26 cellular contexts compared by ENCODE assay signal in the genomic region with DNA sequence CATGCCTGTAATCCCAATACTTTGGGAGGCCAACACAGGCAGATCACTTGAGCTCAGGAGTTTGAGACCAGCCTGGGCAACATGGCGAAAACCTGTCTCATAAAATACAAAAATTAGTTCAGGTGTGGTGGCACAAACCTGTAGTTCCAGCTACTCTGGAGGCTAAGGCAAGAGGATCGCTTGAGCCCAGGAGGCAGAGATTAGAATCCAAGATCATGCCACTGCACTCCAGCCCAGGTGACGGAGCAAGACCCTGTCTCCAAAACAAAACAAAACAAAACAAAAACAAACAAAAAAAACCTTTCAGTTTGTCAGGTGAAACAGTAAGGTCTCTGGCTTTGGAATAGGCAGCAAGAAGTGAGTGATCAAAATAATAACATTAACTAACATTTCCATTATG.
DNase-seq lines count a peak whose midpoint lies in the region; ATAC-seq, FAIRE-seq and TF ChIP-seq lines count a peak whose summit lies in the region.
"Had no signal": no experiment of that assay in that cellular context is flagged by ENCODE, and none has a peak within 500 bp of the region (broad histone marks: within the 10 kb centered on the region; RNA-seq: fewer than 3 reads in every experiment).

No MANE protein-coding gene starts in this region.

- H4K12ac ChIP-seq in trophoblast cell (ENCODE audit: low read depth, low read length) = no peak overlapping the region

- intact Hi-C loops in PC-3 (cut with micrococcal nuclease) = no loop called here
- intact Hi-C loops in K562 (cut with micrococcal nuclease) = no loop called here
- intact Hi-C loops in adrenal gland (cut with DNase I) = no loop called here

- H2BK5ac ChIP-seq in trophoblast cell (ENCODE audit: low read depth, low read length, poor library complexity) = no peak overlapping the region

- no peak overlapping the region for H2BK120ac ChIP-seq in trophoblast cell (ENCODE audit: insufficient read depth, low read length, poor library complexity)

- no peak overlapping the region for H3K23ac ChIP-seq in trophoblast cell (ENCODE audit: low read length)

- no peaks in the 10 kb centered on the region for H3F3A ChIP-seq in PC-3 (ENCODE audit: low read length, unreplicated experiment)

- H3K18ac ChIP-seq in trophoblast cell (ENCODE audit: low read length) = no peak overlapping the region

- TF ChIP-seq EP300 in K562 (IDR thresholded peaks at IDR 0.05; ENCODE audit: low read length) = no peak

- no peaks in the 10 kb centered on the region for H3K9me2 ChIP-seq in PC-3 (replicated peaks; ENCODE audit: low read length)

- BruUV-seq in PC-3 (replicated peaks; lab: Mats Ljungman, UMichigan) = no TSS peak
- no TSS peak for BruUV-seq in K562 (replicated peaks; lab: Mats Ljungman, UMichigan)

- CTCF ChIA-PET in PC-3 (lab: Charles Lee) (no interaction called here), K562 (lab: Yijun Ruan, JAX; ENCODE audit: low intra/inter-chr PET ratio) (no interaction called here)

- H3K4me1 ChIP-seq in PC-3 (ENCODE audit: insufficient read depth, low read length) = peaks cover 18% of the 10 kb centered on the region
- peaks cover 2 to 8% of the 10 kb centered on the region in 2 experiments; a peak in 2 of 5 replicates for H3K4me1 ChIP-seq in K562 (replicated peaks in 1 of 2; ENCODE audit: control insufficient read depth in 2 of 2, insufficient read depth in 2 of 2, low read length in 2 of 2)
- no peaks in the 10 kb centered on the region for H3K4me1 ChIP-seq in trophoblast cell (ENCODE audit: control insufficient read depth in 1 of 2, insufficient read depth in 2 of 2, low read length in 2 of 2)
- H3K4me1 ChIP-seq in adrenal gland (replicated peaks in 1 of 2) = no peaks in the 10 kb centered on the region
- H3K4me1 ChIP-seq: A549, BE2C had no signal

- no peak overlapping the region for H2BK12ac ChIP-seq in trophoblast cell (ENCODE audit: low read length)

- H3K79me1 ChIP-seq in trophoblast cell (ENCODE audit: low read length) = no peaks in the 10 kb centered on the region

- no peaks in the 10 kb centered on the region for H3K9me3 Mint-ChIP-seq in HFFc6
- H3K9me3 Mint-ChIP-seq: CD4-positive, alpha-beta T cell; CD8-positive, alpha-beta memory T cell had no signal

- H3K36me3 ChIP-seq in PC-3 (ENCODE audit: low read depth, low read length) (no peaks in the 10 kb centered on the region), K562 (ENCODE audit: control insufficient read depth, insufficient read depth, low read length) (no peaks in the 10 kb centered on the region), trophoblast cell (ENCODE audit: control insufficient read depth in 1 of 2, insufficient read depth in 2 of 2, low read length in 2 of 2) (no peaks in the 10 kb centered on the region), adrenal gland (replicated peaks in 1 of 2) (no peaks in the 10 kb centered on the region)
- H3K36me3 ChIP-seq: BE2C; BLaER1 treated with 17β-estradiol and CSF1 and Interleukin-3, amounts not matched to agents 10 nM and 100 nM had no signal

- H3K27ac ChIP-seq in PC-3 (ENCODE audit: low read length) (peak overlapping the region; percentile 59), K562 (ENCODE audit: extremely low read depth, low read depth, low read length) (no peak overlapping the region), trophoblast cell (ENCODE audit: low read depth, low read length) (no peak overlapping the region), adrenal gland (no peak overlapping the region)
- H3K27ac ChIP-seq: A549, GM23248 had no signal

- H3K27me3 ChIP-seq in PC-3 (ENCODE audit: low read length) (no peaks in the 10 kb centered on the region), K562 (ENCODE audit: control insufficient read depth in 2 of 2, insufficient read depth in 2 of 2, low read length in 2 of 2) (no peaks in the 10 kb centered on the region), trophoblast cell (ENCODE audit: insufficient read depth, low read length) (no peaks in the 10 kb centered on the region), adrenal gland (no peaks in the 10 kb centered on the region)
- H3K27me3 ChIP-seq: BE2C; BLaER1 treated with 17β-estradiol and CSF1 and Interleukin-3, amounts not matched to agents 10 nM and 100 nM had no signal

- FAIRE-seq in K562 (lab: Jason Lieb, UNC) = no peak
- FAIRE-seq: A549, D721Med, GM12878, GM19239, H1 had no signal

- no peak overlapping the region for H4K8ac ChIP-seq in trophoblast cell (ENCODE audit: low read depth, low read length)

- H4K20me1 ChIP-seq in PC-3 (ENCODE audit: low read length) = no peaks in the 10 kb centered on the region
- H4K20me1 ChIP-seq in K562 (replicated peaks; ENCODE audit: control insufficient read depth, insufficient read depth, low read length) = no peaks in the 10 kb centered on the region
- H4K20me1 ChIP-seq: BLaER1 treated with 17β-estradiol and CSF1 and Interleukin-3, amounts not matched to agents 10 nM and 100 nM had no signal

- peak overlapping the region; percentile 21; the same call in 1 of the 2 replicates for H3K4me2 ChIP-seq in PC-3 (ENCODE audit: low read length)
- no peak overlapping the region for H3K4me2 ChIP-seq in K562 (ENCODE audit: insufficient read depth, low read length)
- no peak overlapping the region for H3K4me2 ChIP-seq in trophoblast cell (ENCODE audit: low read length)
- H3K4me2 ChIP-seq: A549 had no signal

- H3K9ac ChIP-seq in PC-3 (ENCODE audit: low read length) (no peak overlapping the region), K562 (ENCODE audit: insufficient read depth in 1 of 2, low read depth in 2 of 2, low read length in 2 of 2) (no peak overlapping the region), trophoblast cell (ENCODE audit: low read length) (no peak overlapping the region)
- H3K9ac ChIP-seq: BLaER1 treated with 17β-estradiol and CSF1 and Interleukin-3, amounts not matched to agents 10 nM and 100 nM; GM23248 had no signal

- no peak overlapping the region for H2AK5ac ChIP-seq in trophoblast cell (ENCODE audit: low read length)

- peak overlapping the region; percentile 62; the same call in 1 of the 2 replicates for H3K27ac Mint-ChIP-seq in HFFc6
- H3K27ac Mint-ChIP-seq: CD14-positive monocyte; CD4-positive, alpha-beta T cell had no signal

- peaks cover 55% of the 10 kb centered on the region for H3K4me1 Mint-ChIP-seq in HFFc6 (ENCODE audit: low read depth)

- H2AFZ ChIP-seq in PC-3 (ENCODE audit: low read length) (no peak overlapping the region), K562 (ENCODE audit: low read depth, low read length) (peak overlapping the region; percentile 78), trophoblast cell (ENCODE audit: insufficient read depth, low read length, poor library complexity) (no peak overlapping the region)
- H2AFZ ChIP-seq: GM23248 had no signal

- H3K36me3 Mint-ChIP-seq in HFFc6 (ENCODE audit: low read depth) = peaks cover 12% of the 10 kb centered on the region
- H3K36me3 Mint-ChIP-seq: CD14-positive monocyte had no signal

- H3K4me3 ChIP-seq in PC-3 (ENCODE audit: low read length) (no peak overlapping the region), K562 (no peak overlapping the region), trophoblast cell (ENCODE audit: low read depth, low read length) (no peak overlapping the region), adrenal gland (no peak overlapping the region)
- H3K4me3 ChIP-seq: A549; BLaER1 treated with 17β-estradiol and CSF1 and Interleukin-3, amounts not matched to agents 10 nM and 100 nM; GM12878; GM23248 had no signal

- H3K4ac ChIP-seq in trophoblast cell (ENCODE audit: low read depth, low read length) = no peak overlapping the region

- in situ Hi-C loops in K562 (cut with MboI) = no loop called here

- no peaks in the 10 kb centered on the region for H3K9me1 ChIP-seq in K562 (ENCODE audit: control insufficient read depth, insufficient read depth, low read length)

- 76% methylated on average over 3 of the region's 3 CpGs for WGBS in K562 (ENCODE audit: insufficient coverage, low coverage, missing lambda C conversion rate)
- no CpG with 5 or more reads among the region's 3 CpGs for WGBS in trophoblast cell (ENCODE audit: extremely low coverage, insufficient coverage, insufficient read length)
- WGBS in adrenal gland, 4 donors = 96 to 100% (median 99%) methylated on average over 3 of the region's 3 CpGs

- H3K4me3 Mint-ChIP-seq in HFFc6 = no peak overlapping the region
- H3K4me3 Mint-ChIP-seq: CD14-positive monocyte; CD4-positive, alpha-beta T cell; CD8-positive, alpha-beta memory T cell had no signal

- H3K9me3 ChIP-seq in PC-3 (ENCODE audit: low read length) (no peaks in the 10 kb centered on the region), K562 (replicated peaks; ENCODE audit: control insufficient read depth, insufficient read depth, low read depth, low read length) (no peaks in the 10 kb centered on the region; the same call in 1 of the 2 replicates), trophoblast cell (ENCODE audit: insufficient read depth, low read depth, low read length) (no peaks in the 10 kb centered on the region), adrenal gland (replicated peaks in 1 of 3) (no peaks in the 10 kb centered on the region)
- H3K9me3 ChIP-seq: A549, BE2C had no signal

- no peak for TF ChIP-seq POLR2A in K562 (conservative IDR thresholded peaks at IDR 0.05)
- no peak for TF ChIP-seq POLR2A in adrenal gland (IDR thresholded peaks at IDR 0.05)

- H4K91ac ChIP-seq in trophoblast cell (ENCODE audit: low read depth, low read length) = no peak overlapping the region

- POLR2A ChIA-PET in PC-3 (lab: Charles Lee; ENCODE audit: unreplicated experiment) = no interaction called here
- POLR2A ChIA-PET in K562 (lab: Yijun Ruan, JAX) = interaction anchor here (1.0 kb wide), 2 partner anchors 10 to 126 kb away, joined by 3 read pairs; no protein-coding TSS in a partner anchor

- H3K79me2 ChIP-seq in PC-3 (ENCODE audit: low read length) (no peaks in the 10 kb centered on the region), K562 (ENCODE audit: control insufficient read depth, insufficient read depth, low read length) (no peaks in the 10 kb centered on the region), trophoblast cell (ENCODE audit: control insufficient read depth, insufficient read depth, low read length, poor library complexity) (no peaks in the 10 kb centered on the region)

- ATAC-seq in PC-3 (no peak), K562 (no peak)
- ATAC-seq: A549, GM12878 had no signal

- H3K14ac ChIP-seq in trophoblast cell (ENCODE audit: low read length) = no peak overlapping the region

- no peak for TF ChIP-seq RAD21 in K562 (CRISPR knock-in tag; conservative IDR thresholded peaks at IDR 0.05 in 1 of 2, IDR thresholded peaks at IDR 0.05 in 1 of 2)

- DNase-seq in HFFc6 (no peak), PC-3 (no peak), K562 (ENCODE audit: extremely low read depth in 1 of 4, low spot score in 3 of 4) (no peak), trophoblast cell (peak; percentile 79 to 92), adrenal gland (no peak), hepatic stellate cell (ENCODE audit: low spot score) (no peak), NCI-H226 (no peak)
- DNase-seq: 8988T; ACHN; AML-193; BE2C; CD4-positive, alpha-beta T cell; CD8-positive, alpha-beta memory T cell; DMS 273 treated with DMSO at 0.1 percent for 48 hours; DMS79; GDM1; GM23248; H7; HCEC 1CT had no signal

- TF ChIP-seq CTCF in HFFc6 (IDR thresholded peaks at IDR 0.05) = no peak
- no peak for TF ChIP-seq CTCF in PC-3 (conservative IDR thresholded peaks at IDR 0.05; ENCODE audit: low read depth, low read length)
- no peak for TF ChIP-seq CTCF in K562 (IDR thresholded peaks at IDR 0.05 in 2 of 3, conservative IDR thresholded peaks at IDR 0.05 in 1 of 3; ENCODE audit: insufficient read depth in 2 of 3, low read depth in 1 of 3, low read length in 3 of 3)
- no peak for TF ChIP-seq CTCF in adrenal gland (IDR thresholded peaks at IDR 0.05)

- H3K27me3 Mint-ChIP-seq in HFFc6 (ENCODE audit: insufficient read depth) = peaks cover 2% of the 10 kb centered on the region
- H3K27me3 Mint-ChIP-seq: CD4-positive, alpha-beta T cell had no signal

Comparison
In these comparisons a context has a peak if more than half of its experiments do, and no peak if none do; other contexts are left out.
1. DNase-seq: peak in trophoblast cell (2 of 2); none in HFFc6 (single experiment), PC-3 (single experiment), K562 (0 of 4), adrenal gland (0 of 7), hepatic stellate cell (single experiment) and NCI-H226 (single experiment).